In genomic region chr16:68446941-68447675, GRCh38 we compare ENCODE assay signal across 13 cellular contexts. TPM values are rescaled to one million over a fixed set of nuclear protein-coding genes. Genes with fewer than 3 reads are reported as not detected.
DNase-seq lines count a peak whose midpoint lies in the region; ATAC-seq and TF ChIP-seq lines count a peak whose summit lies in the region.
"Had no signal": no experiment of that assay in that cellular context is flagged by ENCODE, and none has a peak within 500 bp of the region (broad histone marks: within the 10 kb centered on the region; RNA-seq: fewer than 3 reads in every experiment).

No MANE protein-coding gene starts in this region.

- no peak for TF ChIP-seq EP300 in ovary (IDR thresholded peaks at IDR 0.05)

- H3K27ac ChIP-seq in endodermal cell (ENCODE audit: low read depth, low read length), result peak overlapping the region; percentile 27
- no peak overlapping the region for H3K27ac ChIP-seq in ovary

- peaks cover 4% of the 10 kb centered on the region for H3K4me1 Mint-ChIP-seq in endodermal cell

- H3K9me3 Mint-ChIP-seq in endodermal cell, result no peaks in the 10 kb centered on the region
- H3K9me3 Mint-ChIP-seq: activated naive CD4-positive, alpha-beta T cell treated with anti-CD3 and anti-CD28 coated beads, Interleukin-2, amount 50 U/mL, for 24 hours had no signal

- no peak for TF ChIP-seq CTCF in endodermal cell (conservative IDR thresholded peaks at IDR 0.05)
- no peak for TF ChIP-seq CTCF in ovary (IDR thresholded peaks at IDR 0.05)

- peaks cover 41% of the 10 kb centered on the region for H3K27me3 Mint-ChIP-seq in endodermal cell (ENCODE audit: insufficient read depth)

- WGBS in endodermal cell (ENCODE audit: insufficient coverage in 1 of 2, insufficient read length in 1 of 2), 2 experiments, result 20 to 46% methylated on average over 12 to 67 of the region's 68 CpGs
- WGBS in ovary, 3 donors, result 2 to 7% (median 6%) methylated on average over 40 to 68 of the region's 68 CpGs

- ATAC-seq in HG02870 (IDR thresholded peaks at IDR 0.05; ENCODE audit: unreplicated experiment) (no peak), GM21825 (IDR thresholded peaks at IDR 0.05; ENCODE audit: unreplicated experiment) (no peak), HG02678 (IDR thresholded peaks at IDR 0.05; ENCODE audit: unreplicated experiment) (no peak)

- no peaks in the 10 kb centered on the region for H3K36me3 Mint-ChIP-seq in endodermal cell (ENCODE audit: low read depth)
- H3K36me3 Mint-ChIP-seq: activated naive CD4-positive, alpha-beta T cell treated with anti-CD3 and anti-CD28 coated beads, Interleukin-2, amount 50 U/mL, for 24 hours had no signal

- H3K4me3 Mint-ChIP-seq in endodermal cell, result no peak overlapping the region

- intact Hi-C loops in ovary (cut with DNase I), result no loop called here

- H3K27ac Mint-ChIP-seq in endodermal cell, result no peak overlapping the region
- H3K27ac Mint-ChIP-seq: activated naive CD4-positive, alpha-beta T cell treated with anti-CD3 and anti-CD28 coated beads, Interleukin-2, amount 50 U/mL, for 24 hours had no signal

- no peak overlapping the region for H3K9ac ChIP-seq in endodermal cell (ENCODE audit: extremely low read depth, low read length, poor library complexity, severe bottlenecking)

- H3K36me3 ChIP-seq in endodermal cell (ENCODE audit: control insufficient read depth, insufficient read depth, low read length) (no peaks in the 10 kb centered on the region), ovary (no peaks in the 10 kb centered on the region)

- DNase-seq in NCI-H1436 (lab: John Stamatoyannopoulos, UW) (peak; percentile 25), NCI-H1436 treated with DMSO at 0.1 percent for 48 hours (lab: John Stamatoyannopoulos, UW) (no peak), NCI-H1105 treated with DMSO at 0.1 percent for 48 hours (lab: John Stamatoyannopoulos, UW) (peak; percentile 0), endodermal cell (no peak), ovary (peak in 3 of 5 donors; percentile 31 to 38 (median 37))
- DNase-seq: activated CD4-positive, alpha-beta T cell treated with anti-CD3 and anti-CD28 coated beads, Interleukin-2, amount 50 U/mL, for 1 hour; effector memory CD4-positive, alpha-beta T cell; KBM-7; NCI-H524 treated with DMSO at 0.1 percent for 48 hours had no signal

- no peaks in the 10 kb centered on the region for H3K9me3 ChIP-seq in endodermal cell (ENCODE audit: control insufficient read depth, low read length)
- no peaks in the 10 kb centered on the region for H3K9me3 ChIP-seq in ovary

- H3K4me1 ChIP-seq in endodermal cell (ENCODE audit: control insufficient read depth, insufficient read depth, low read length) (no peaks in the 10 kb centered on the region), ovary (ENCODE audit: insufficient read depth) (peaks cover 20% of the 10 kb centered on the region)

- TF ChIP-seq POLR2A in ovary (IDR thresholded peaks at IDR 0.05), result no peak

- H3K4me3 ChIP-seq in endodermal cell (ENCODE audit: low read length) (no peak overlapping the region), ovary (no peak overlapping the region)

- peaks cover 48% of the 10 kb centered on the region for H3K27me3 ChIP-seq in endodermal cell (ENCODE audit: control insufficient read depth, insufficient read depth, low read length, poor library complexity, severe bottlenecking)
- no peaks in the 10 kb centered on the region for H3K27me3 ChIP-seq in ovary

RNA-seq across cellular contexts. Expression of gene SMPD3, which starts 1.2 kb away (rescaled TPM):
- total RNA-seq in endodermal cell (under 1 TPM in 1 of 2 donors, not detected in 1; 0.07 TPM), ovary (10 to 100 TPM in 1 of 7 donors, 1 to 10 TPM in 5, under 1 TPM in 1; 0.72 to 31.4 (median 3.3) TPM)
- polyA plus RNA-seq in endodermal cell (2013, experiment 1 of 2), result 9.4 TPM
- 7.4 TPM for polyA plus RNA-seq in endodermal cell (2013, experiment 2 of 2)
- polyA plus RNA-seq in ovary, result 1 to 10 TPM in 1 of 2 donors, under 1 TPM in 1; 0.40 to 1.6 TPM

Comparison
In these comparisons a context has a peak if more than half of its experiments do, and no peak if none do; other contexts are left out.
1. DNase-seq: peak in NCI-H1436 (single experiment), NCI-H1105 treated with DMSO at 0.1 percent for 48 hours (single experiment) and ovary (3 of 5); none in NCI-H1436 treated with DMSO at 0.1 percent for 48 hours (single experiment) and endodermal cell (single experiment).